ENCODE assay signal across 8 cellular contexts in the genomic region with DNA sequence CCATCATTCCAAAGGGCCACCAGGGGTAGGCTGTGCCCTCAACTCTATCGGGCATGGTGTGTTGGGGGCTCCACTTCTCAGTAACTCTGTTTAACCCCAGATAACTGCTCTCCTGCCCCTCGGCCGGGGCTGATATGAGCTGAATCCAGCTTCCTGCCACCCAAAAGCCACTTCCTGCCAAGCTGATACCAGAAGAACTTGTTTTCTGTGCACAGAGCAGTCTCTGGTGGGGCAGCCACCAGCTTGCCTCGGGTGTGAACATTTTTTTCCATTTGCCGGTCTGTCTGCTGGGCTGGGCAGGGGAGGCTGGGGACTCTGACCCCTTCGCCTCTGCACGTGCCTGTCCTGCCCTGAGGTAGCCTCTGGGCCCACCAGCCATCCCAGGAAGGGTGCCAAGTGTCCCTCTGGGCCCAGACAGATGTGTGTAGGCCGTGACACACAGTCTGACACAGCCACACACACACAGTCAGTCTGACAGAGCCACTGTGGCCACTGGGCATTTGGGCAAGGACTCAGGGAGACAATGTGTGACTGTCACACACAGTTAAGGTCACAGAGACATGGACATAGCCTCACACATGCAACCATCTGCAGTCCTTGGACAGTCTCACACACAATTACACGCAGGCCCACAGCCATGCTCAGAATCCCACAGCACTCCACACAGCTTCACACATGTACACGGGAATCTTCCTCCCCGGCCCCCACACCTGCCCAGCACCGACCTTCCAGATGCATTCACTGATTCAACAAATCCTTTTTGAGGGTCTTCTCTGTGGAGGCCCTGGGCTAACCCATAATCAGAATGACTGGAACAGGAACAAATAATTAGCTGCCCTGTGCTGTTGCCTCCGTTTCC. TPM values are rescaled to one million over a fixed set of nuclear protein-coding genes. Genes with fewer than 3 reads are reported as not detected.
A peak's percentile ranks its signal among the peaks of the same experiment; 100 is the strongest.
DNase-seq lines count a peak whose midpoint lies in the region; ATAC-seq and TF ChIP-seq lines count a peak whose summit lies in the region.

No MANE protein-coding gene starts in this region.

- intact Hi-C loops in dendritic cell treated with granulocyte-macrophage colony-stimulating factor and Interleukin-4, amounts not matched to agents 40 ng/mL and 50 ng/mL, for 4 days (cut with micrococcal nuclease) = loop anchor here (5.0 kb wide), 2 partner anchors 42 to 62 kb away; no protein-coding TSS in a partner anchor

- POLR2A ChIA-PET in RWPE1 (lab: Yijun Ruan, JAX; ENCODE audit: low non-redundant PET) = no interaction called here

- H3K4me3 Mint-ChIP-seq in dendritic cell treated with granulocyte-macrophage colony-stimulating factor and Interleukin-4, amounts not matched to agents 40 ng/mL and 50 ng/mL, for 4 days = no peak overlapping the region

- peak overlapping the region; percentile 84 for H3K27ac Mint-ChIP-seq in dendritic cell treated with granulocyte-macrophage colony-stimulating factor and Interleukin-4, amounts not matched to agents 40 ng/mL and 50 ng/mL, for 4 days

- no peaks in the 10 kb centered on the region for H3K9me3 Mint-ChIP-seq in dendritic cell treated with granulocyte-macrophage colony-stimulating factor and Interleukin-4, amounts not matched to agents 40 ng/mL and 50 ng/mL, for 4 days

- peaks cover 14% of the 10 kb centered on the region for H3K36me3 Mint-ChIP-seq in dendritic cell treated with granulocyte-macrophage colony-stimulating factor and Interleukin-4, amounts not matched to agents 40 ng/mL and 50 ng/mL, for 4 days (ENCODE audit: low read depth)

- no peak overlapping the region for H3K27ac ChIP-seq in RWPE1

- CTCF ChIA-PET in RWPE1 (lab: Yijun Ruan, JAX) = interaction anchor here (0.7 to 1.4 kb wide), 4 partner anchors 24 to 238 kb away, joined by 3 to 6 read pairs (median 4); no protein-coding TSS in a partner anchor

- H3K4me1 Mint-ChIP-seq in dendritic cell treated with granulocyte-macrophage colony-stimulating factor and Interleukin-4, amounts not matched to agents 40 ng/mL and 50 ng/mL, for 4 days (ENCODE audit: low read depth) = peaks cover 63% of the 10 kb centered on the region

- no peak for TF ChIP-seq CTCF in RWPE1 (conservative IDR thresholded peaks at IDR 0.05; ENCODE audit: low read depth)

- ATAC-seq in HG03460 (IDR thresholded peaks at IDR 0.05; ENCODE audit: unreplicated experiment) (peak; percentile 47), GM18858 (IDR thresholded peaks at IDR 0.05; ENCODE audit: unreplicated experiment) (no peak), HG02938 (IDR thresholded peaks at IDR 0.05; ENCODE audit: unreplicated experiment) (no peak)

- peaks cover 11% of the 10 kb centered on the region for H3K27me3 Mint-ChIP-seq in dendritic cell treated with granulocyte-macrophage colony-stimulating factor and Interleukin-4, amounts not matched to agents 40 ng/mL and 50 ng/mL, for 4 days

- DNase-seq in activated CD4-positive, alpha-beta T cell treated with anti-CD3 and anti-CD28 coated beads for 1 hour = peak; percentile 57
- peak; percentile 54 for DNase-seq in stimulated activated CD8-positive, alpha-beta memory T cell treated with anti-CD3 and anti-CD28 coated beads, Interleukin-12 subunit alpha, Interleukin-12 subunit beta, amount 100 ng/mL, for 4 hours (ENCODE audit: low read depth)
- DNase-seq in RWPE1 (ENCODE audit: low spot score) = no peak
- DNase-seq in A172 (ENCODE audit: low spot score) = no peak

RNA-seq across cellular contexts. Expression of a gene that starts 45.1 kb away (rescaled TPM):
- total RNA-seq in A172 (2014; rRNA removed; shearing (Covaris generic)) = 17.8 and 34.3 TPM in 2 replicates

Comparison
In these comparisons a context has a peak if more than half of its experiments do, and no peak if none do; other contexts are left out.
1. DNase-seq: peak in activated CD4-positive, alpha-beta T cell treated with anti-CD3 and anti-CD28 coated beads for 1 hour (single experiment) and stimulated activated CD8-positive, alpha-beta memory T cell treated with anti-CD3 and anti-CD28 coated beads, Interleukin-12 subunit alpha, Interleukin-12 subunit beta, amount 100 ng/mL, for 4 hours (single experiment); none in RWPE1 (single experiment) and A172 (single experiment).